In the genomic region with DNA sequence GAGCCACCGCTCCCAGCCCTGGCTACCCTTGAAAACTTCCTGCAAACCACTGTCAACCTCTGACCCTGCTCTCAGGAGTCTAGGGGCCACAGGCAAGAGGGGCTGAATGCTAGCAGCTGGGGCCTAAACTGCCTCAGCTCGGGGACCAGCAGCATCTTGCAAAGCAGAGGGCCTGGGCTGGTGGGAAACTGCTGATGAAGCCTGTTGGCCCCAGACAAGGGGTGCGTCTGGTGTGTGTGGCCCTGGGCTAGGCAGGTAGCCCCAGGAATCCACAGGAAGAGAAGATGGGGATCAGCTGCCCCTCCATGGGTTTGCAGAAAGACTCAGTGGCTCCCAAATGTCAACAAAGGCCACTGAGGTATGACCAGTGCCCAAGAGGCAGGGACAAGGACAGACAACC, we compare ENCODE assay signal across 1 cellular context.
TF ChIP-seq lines count a peak whose summit lies in the region.

No MANE protein-coding gene starts in this region.

TF ChIP-seq in SK-N-SH, 30 proteins besides CTCF, POLR2A, EP300 and RAD21 (continued from another document):
- TF ChIP-seq RFX5 (IDR thresholded peaks at IDR 0.05; ENCODE audit: low read length), result no peak
- TF ChIP-seq NRF1 (IDR thresholded peaks at IDR 0.05; ENCODE audit: low read depth, low read length), result no peak
- TF ChIP-seq TAF1 (IDR thresholded peaks at IDR 0.05; ENCODE audit: borderline replicate concordance, low read depth, low read length), result no peak
- TF ChIP-seq EZH2phosphoT487 (IDR thresholded peaks at IDR 0.05; ENCODE audit: borderline replicate concordance, low read depth), result no peak
- TF ChIP-seq REST (IDR thresholded peaks at IDR 0.05; ENCODE audit: low read depth, low read length), result no peak
- no peak for TF ChIP-seq TCF12 (IDR thresholded peaks at IDR 0.05)
- no peak for TF ChIP-seq USF2 (IDR thresholded peaks at IDR 0.05; ENCODE audit: borderline replicate concordance, low read depth, low read length)
- no peak for TF ChIP-seq NFIC (IDR thresholded peaks at IDR 0.05; ENCODE audit: borderline replicate concordance)
- TF ChIP-seq, protein P1, sequence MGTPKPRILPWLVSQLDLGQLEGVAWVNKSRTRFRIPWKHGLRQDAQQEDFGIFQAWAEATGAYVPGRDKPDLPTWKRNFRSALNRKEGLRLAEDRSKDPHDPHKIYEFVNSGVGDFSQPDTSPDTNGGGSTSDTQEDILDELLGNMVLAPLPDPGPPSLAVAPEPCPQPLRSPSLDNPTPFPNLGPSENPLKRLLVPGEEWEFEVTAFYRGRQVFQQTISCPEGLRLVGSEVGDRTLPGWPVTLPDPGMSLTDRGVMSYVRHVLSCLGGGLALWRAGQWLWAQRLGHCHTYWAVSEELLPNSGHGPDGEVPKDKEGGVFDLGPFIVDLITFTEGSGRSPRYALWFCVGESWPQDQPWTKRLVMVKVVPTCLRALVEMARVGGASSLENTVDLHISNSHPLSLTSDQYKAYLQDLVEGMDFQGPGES (IDR thresholded peaks at IDR 0.05; ENCODE audit: low read depth, low read length), result no peak
- no peak for TF ChIP-seq MAX (IDR thresholded peaks at IDR 0.05; ENCODE audit: low read depth)
- TF ChIP-seq JUND (IDR thresholded peaks at IDR 0.05), result no peak
